Comparison of ENCODE assay signal across 8 cellular contexts in the genomic region with DNA sequence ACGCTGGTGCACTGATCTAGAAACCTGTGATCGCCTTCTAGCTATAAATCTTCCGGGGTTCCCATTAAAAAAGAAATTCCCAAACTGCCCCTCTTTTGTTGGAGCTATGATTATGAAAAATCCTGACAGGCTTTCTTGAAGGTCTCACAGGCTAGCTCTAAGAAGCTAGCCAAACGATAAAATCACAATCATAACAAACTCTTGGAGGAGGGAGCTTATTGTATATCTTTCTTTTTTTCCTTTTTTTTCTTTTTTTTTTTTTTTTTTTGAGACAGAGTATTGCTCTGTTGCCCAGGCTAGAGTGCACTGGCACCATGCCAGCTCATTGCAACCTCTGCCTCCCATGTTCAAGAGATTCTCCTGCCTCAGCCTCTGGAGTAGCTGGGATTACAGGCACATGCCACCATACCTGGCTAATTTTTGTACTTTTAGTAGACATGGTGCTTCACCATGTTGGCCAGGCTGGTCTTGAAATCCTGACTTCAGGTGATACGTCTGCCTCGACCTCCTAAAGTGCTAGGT.
DNase-seq lines count a peak whose midpoint lies in the region; ATAC-seq and TF ChIP-seq lines count a peak whose summit lies in the region.

No MANE protein-coding gene starts in this region.

- no peaks in the 10 kb centered on the region for H3K36me3 Mint-ChIP-seq in activated T-cell treated with anti-CD3 and anti-CD28 coated beads, Interleukin-2, amount 50 U/mL, for 24 hours (ENCODE audit: low read depth)

- intact Hi-C loops in tibial artery (cut with DNase I; ENCODE audit: low total_unique reads) = no loop called here

- no peaks in the 10 kb centered on the region for H3K27me3 ChIP-seq in tibial artery

- peaks cover 50% of the 10 kb centered on the region for H3K4me1 Mint-ChIP-seq in activated T-cell treated with anti-CD3 and anti-CD28 coated beads, Interleukin-2, amount 50 U/mL, for 24 hours (ENCODE audit: low read depth)

- TF ChIP-seq CTCF in tibial artery (IDR thresholded peaks at IDR 0.05) = no peak

- DNase-seq in activated T-cell treated with anti-CD3 and anti-CD28 coated beads, Interleukin-2, amount 50 U/mL, for 24 hours = no peak
- DNase-seq in activated T-cell treated with anti-CD3 and anti-CD28 coated beads, Interleukin-2, amount 50 U/mL, for 1 hour = no peak
- peak; percentile 14 for DNase-seq in activated naive CD4-positive, alpha-beta T cell treated with anti-CD3 and anti-CD28 coated beads, Interleukin-2, amount 50 U/mL, for 16 hours
- DNase-seq in left lobe of liver (ENCODE audit: low spot score) (peak; percentile 58), tibial artery (peak; percentile 48 to 71), SIG-M5 (lab: John Stamatoyannopoulos, UW) (no peak), NCI-H2081 treated with DMSO at 0.1 percent for 48 hours (lab: John Stamatoyannopoulos, UW) (no peak)

- H3K9me3 Mint-ChIP-seq in activated T-cell treated with anti-CD3 and anti-CD28 coated beads, Interleukin-2, amount 50 U/mL, for 24 hours = no peaks in the 10 kb centered on the region

- H3K27ac Mint-ChIP-seq in activated T-cell treated with anti-CD3 and anti-CD28 coated beads, Interleukin-2, amount 50 U/mL, for 24 hours = peak overlapping the region; percentile 83

- H3K4me3 ChIP-seq in tibial artery = peak overlapping the region in 1 of 2 donors; percentile 26

- peaks cover 0 to 79% (median 33%) of the 10 kb centered on the region in 4 donors for H3K4me1 ChIP-seq in tibial artery

- H3K27ac ChIP-seq in tibial artery = peak overlapping the region; percentile 62 to 67

- no peaks in the 10 kb centered on the region for H3K36me3 ChIP-seq in tibial artery

- peak; percentile 16 for ATAC-seq in left lobe of liver
- no peak for ATAC-seq in HG02938 (IDR thresholded peaks at IDR 0.05; ENCODE audit: unreplicated experiment)

- H3K27me3 Mint-ChIP-seq in activated T-cell treated with anti-CD3 and anti-CD28 coated beads, Interleukin-2, amount 50 U/mL, for 24 hours = no peaks in the 10 kb centered on the region

- H3K9me3 ChIP-seq in tibial artery = no peaks in the 10 kb centered on the region

- peak overlapping the region; percentile 48 for H3K4me3 Mint-ChIP-seq in activated T-cell treated with anti-CD3 and anti-CD28 coated beads, Interleukin-2, amount 50 U/mL, for 24 hours

Comparison
In these comparisons a context has a peak if more than half of its experiments do, and no peak if none do; other contexts are left out.
1. DNase-seq: peak in activated naive CD4-positive, alpha-beta T cell treated with anti-CD3 and anti-CD28 coated beads, Interleukin-2, amount 50 U/mL, for 16 hours (single experiment), left lobe of liver (single experiment) and tibial artery (2 of 2); none in activated T-cell treated with anti-CD3 and anti-CD28 coated beads, Interleukin-2, amount 50 U/mL, for 24 hours (single experiment), activated T-cell treated with anti-CD3 and anti-CD28 coated beads, Interleukin-2, amount 50 U/mL, for 1 hour (single experiment), SIG-M5 (single experiment) and NCI-H2081 treated with DMSO at 0.1 percent for 48 hours (single experiment).